8 cellular contexts compared by ENCODE assay signal in the genomic region with DNA sequence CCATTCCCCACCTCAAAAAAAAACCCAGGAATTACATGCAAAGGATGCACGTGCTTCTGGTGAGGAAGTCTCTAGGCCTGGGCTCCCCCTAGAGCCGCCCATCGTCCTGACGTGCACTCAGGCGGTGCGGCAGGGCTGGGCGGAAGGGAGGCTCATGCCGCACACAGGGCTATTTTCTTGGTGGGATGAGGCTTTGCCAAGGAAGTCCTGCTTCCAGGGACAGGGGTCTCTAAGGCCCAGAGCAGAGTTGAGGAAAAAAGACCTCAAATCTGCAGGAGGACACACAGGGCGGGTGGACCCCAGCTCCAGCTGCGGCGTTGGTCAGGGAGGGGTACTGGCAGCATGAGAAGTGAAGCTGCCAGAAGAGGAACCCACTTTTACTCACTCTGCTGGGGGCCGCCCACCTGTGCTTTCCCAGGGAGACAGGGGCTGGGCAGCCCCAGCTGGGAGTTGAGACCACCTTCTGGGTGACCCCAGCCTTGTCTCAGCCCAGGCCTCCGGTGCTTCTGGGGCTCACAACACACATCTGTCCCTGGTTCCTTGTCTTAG. TPM values are rescaled to one million over a fixed set of nuclear protein-coding genes. Genes with fewer than 3 reads are reported as not detected.
DNase-seq lines count a peak whose midpoint lies in the region; ATAC-seq and TF ChIP-seq lines count a peak whose summit lies in the region.

No MANE protein-coding gene starts in this region.

- peak overlapping the region; percentile 98 to 100 (median 100) for H3K27ac Mint-ChIP-seq in CD14-positive monocyte
- peak overlapping the region; percentile 99 for H3K27ac Mint-ChIP-seq in activated CD4-positive, alpha-beta memory T cell treated with anti-CD3 and anti-CD28 coated beads for 36 hours

- WGBS in right lobe of liver (ENCODE audit: insufficient coverage, low coverage, low lambda C conversion rate, missing lambda C conversion rate): 48% methylated on average over 6 of the region's 13 CpGs

- TF ChIP-seq POLR2A in right lobe of liver (IDR thresholded peaks at IDR 0.05): no peak

- no peaks in the 10 kb centered on the region for H3K27me3 ChIP-seq in right lobe of liver

- POLR2A ChIA-PET in activated CD4-positive, alpha-beta memory T cell treated with anti-CD3 and anti-CD28 coated beads for 36 hours (lab: Charles Lee): interaction anchor here (0.6 to 8.2 kb wide), 7 partner anchors 7 to 477 kb away, joined by 3 to 127 read pairs (median 5); a partner anchor contains a TSS

- peaks cover 0 to 3% (median 0%) of the 10 kb centered on the region in 3 donors for H3K27me3 Mint-ChIP-seq in CD14-positive monocyte (ENCODE audit: low read depth in 3 of 3)
- H3K27me3 Mint-ChIP-seq in activated CD4-positive, alpha-beta memory T cell treated with anti-CD3 and anti-CD28 coated beads for 36 hours: no peaks in the 10 kb centered on the region

- H3K4me1 Mint-ChIP-seq in CD14-positive monocyte: peaks cover 75% of the 10 kb centered on the region
- H3K4me1 Mint-ChIP-seq in activated CD4-positive, alpha-beta memory T cell treated with anti-CD3 and anti-CD28 coated beads for 36 hours (ENCODE audit: low read depth): peaks cover 72% of the 10 kb centered on the region

- no peaks in the 10 kb centered on the region for H3K36me3 ChIP-seq in right lobe of liver

- H3K27ac ChIP-seq in right lobe of liver: peak overlapping the region; percentile 44 to 69 (median 51)

- DNase-seq in CD14-positive monocyte (ENCODE audit: low spot score): peak; percentile 69
- DNase-seq in activated CD4-positive, alpha-beta memory T cell treated with anti-CD3 and anti-CD28 coated beads for 36 hours: peak; percentile 66
- DNase-seq in right lobe of liver: peak in 1 of 3 donors; percentile 53
- DNase-seq in RPMI8226: no peak
- DNase-seq in left lobe of liver (ENCODE audit: low spot score): no peak

- ATAC-seq in GM19455 (IDR thresholded peaks at IDR 0.05; ENCODE audit: unreplicated experiment) (peak; percentile 4), right lobe of liver (peak in 3 of 4 donors; percentile 8 to 29 (median 25)), HG02884 (IDR thresholded peaks at IDR 0.05; ENCODE audit: unreplicated experiment) (no peak), HG03442 (IDR thresholded peaks at IDR 0.05; ENCODE audit: unreplicated experiment) (no peak), left lobe of liver (no peak)

- H3K4me1 ChIP-seq in right lobe of liver: peaks cover 0 to 20% (median 6%) of the 10 kb centered on the region in 4 donors

- peaks cover 21 to 22% of the 10 kb centered on the region in 2 donors for H3K36me3 Mint-ChIP-seq in CD14-positive monocyte
- peaks cover 59% of the 10 kb centered on the region for H3K36me3 Mint-ChIP-seq in activated CD4-positive, alpha-beta memory T cell treated with anti-CD3 and anti-CD28 coated beads for 36 hours

- H3K9me3 Mint-ChIP-seq in CD14-positive monocyte: peaks cover 0 to 2% (median 0%) of the 10 kb centered on the region in 7 donors
- no peaks in the 10 kb centered on the region for H3K9me3 Mint-ChIP-seq in activated CD4-positive, alpha-beta memory T cell treated with anti-CD3 and anti-CD28 coated beads for 36 hours

- intact Hi-C loops in CD14-positive monocyte (cut with micrococcal nuclease) (no loop called here), right lobe of liver (cut with DNase I) (no loop called here)
- intact Hi-C loops in activated CD4-positive, alpha-beta memory T cell treated with anti-CD3 and anti-CD28 coated beads for 36 hours (cut with micrococcal nuclease): loop anchor here (10.0 kb wide), 1 partner anchor 325 kb away; no protein-coding TSS in a partner anchor

- CTCF ChIA-PET in activated CD4-positive, alpha-beta memory T cell treated with anti-CD3 and anti-CD28 coated beads for 36 hours (lab: Charles Lee): interaction anchor here (1.0 to 18.5 kb wide), 4 partner anchors 9 to 91 kb away, joined by 3 to 856 read pairs (median 210); a partner anchor contains a TSS

- no peaks in the 10 kb centered on the region for H3K9me3 ChIP-seq in right lobe of liver

- H3K4me3 ChIP-seq in right lobe of liver: no peak overlapping the region

- TF ChIP-seq CTCF in CD14-positive monocyte (IDR thresholded peaks at IDR 0.05): no peak
- no peak for TF ChIP-seq CTCF in right lobe of liver (IDR thresholded peaks at IDR 0.05)

- H3K4me3 Mint-ChIP-seq in CD14-positive monocyte: peak overlapping the region; percentile 74 to 89
- H3K4me3 Mint-ChIP-seq in activated CD4-positive, alpha-beta memory T cell treated with anti-CD3 and anti-CD28 coated beads for 36 hours: peak overlapping the region; percentile 88

RNA-seq across cellular contexts. Expression of a gene that starts 4.2 kb away (rescaled TPM):
- 10 to 100 TPM in 1 of 2 donors, 1 to 10 TPM in 1; 7.1 to 13.6 TPM for polyA plus RNA-seq in CD14-positive monocyte
- 100 to 1,000 TPM; 136 to 141 TPM for total RNA-seq in activated CD4-positive, alpha-beta memory T cell treated with anti-CD3 and anti-CD28 coated beads for 36 hours
- total RNA-seq in right lobe of liver (10 to 100 TPM in 2 of 6 experiments, 1 to 10 TPM in 4; 3.7 to 16.2 (median 5.0) TPM), left lobe of liver (7.9 TPM)

RNA-seq across cellular contexts. Expression of a gene that starts 14.5 kb away (rescaled TPM):
- under 1 TPM; 0.28 to 0.60 TPM for polyA plus RNA-seq in CD14-positive monocyte
- total RNA-seq in activated CD4-positive, alpha-beta memory T cell treated with anti-CD3 and anti-CD28 coated beads for 36 hours: 10 to 100 TPM; 14.1 to 15.2 TPM
- total RNA-seq in right lobe of liver: 10 to 100 TPM in 3 of 6 experiments, 1 to 10 TPM in 3; 3.7 to 20.0 (median 9.3) TPM
- 12.8 TPM for total RNA-seq in left lobe of liver

Comparison
In these comparisons a context has a peak if more than half of its experiments do, and no peak if none do; other contexts are left out.
1. DNase-seq: peak in CD14-positive monocyte (single experiment) and activated CD4-positive, alpha-beta memory T cell treated with anti-CD3 and anti-CD28 coated beads for 36 hours (single experiment); none in RPMI8226 (single experiment) and left lobe of liver (single experiment).
2. ATAC-seq: peak in GM19455 (single experiment) and right lobe of liver (3 of 4); none in HG02884 (single experiment), HG03442 (single experiment) and left lobe of liver (single experiment).
3. RNA of a gene that starts 4.2 kb away (total RNA-seq): 136 to 141 TPM in activated CD4-positive, alpha-beta memory T cell treated with anti-CD3 and anti-CD28 coated beads for 36 hours; 7.9 TPM in left lobe of liver (single experiment) and 3.7 to 16.2 TPM in right lobe of liver; every median in the first group is over 4 times any median in the second.